Comparison of ENCODE assay signal across 29 cellular contexts in genomic region chr1:111512132-111512874, GRCh38. TPM values are rescaled to one million over a fixed set of nuclear protein-coding genes. Genes with fewer than 3 reads are reported as not detected.
DNase-seq lines count a peak whose midpoint lies in the region; TF ChIP-seq lines count a peak whose summit lies in the region.
"Had no signal": no experiment of that assay in that cellular context is flagged by ENCODE, and none has a peak within 500 bp of the region (broad histone marks: within the 10 kb centered on the region; RNA-seq: fewer than 3 reads in every experiment).

No MANE protein-coding gene starts in this region.

- H3K9ac ChIP-seq in Loucy (ENCODE audit: low read depth, low read length, poor library complexity, severe bottlenecking) = peak overlapping the region; percentile 83
- no peak overlapping the region for H3K9ac ChIP-seq in endodermal cell (ENCODE audit: extremely low read depth, low read length, poor library complexity, severe bottlenecking)

- no peaks in the 10 kb centered on the region for H3K36me3 ChIP-seq in Loucy (ENCODE audit: insufficient read depth, low read length)
- no peaks in the 10 kb centered on the region for H3K36me3 ChIP-seq in ascending aorta
- no peaks in the 10 kb centered on the region for H3K36me3 ChIP-seq in endodermal cell (ENCODE audit: control insufficient read depth, insufficient read depth, low read length)
- H3K36me3 ChIP-seq: spleen, thoracic aorta had no signal

- H3K36me3 Mint-ChIP-seq in activated naive CD4-positive, alpha-beta T cell treated with anti-CD3 and anti-CD28 coated beads, Interleukin-2, amount 50 U/mL, for 24 hours = no peaks in the 10 kb centered on the region
- no peaks in the 10 kb centered on the region for H3K36me3 Mint-ChIP-seq in activated naive CD4-positive, alpha-beta T cell treated with anti-CD3 and anti-CD28 coated beads for 36 hours (ENCODE audit: low read depth)
- H3K36me3 Mint-ChIP-seq in endodermal cell (ENCODE audit: low read depth) = no peaks in the 10 kb centered on the region
- H3K36me3 Mint-ChIP-seq: activated naive CD4-positive, alpha-beta T cell treated with anti-CD3 and anti-CD28 coated beads, Interleukin-2, amount 50 U/mL, for 72 hours; mesothelial cell of epicardium; natural killer cell had no signal

- H3K9me3 Mint-ChIP-seq in activated naive CD4-positive, alpha-beta T cell treated with anti-CD3 and anti-CD28 coated beads, Interleukin-2, amount 50 U/mL, for 24 hours = no peaks in the 10 kb centered on the region
- H3K9me3 Mint-ChIP-seq in activated naive CD4-positive, alpha-beta T cell treated with anti-CD3 and anti-CD28 coated beads for 36 hours = no peaks in the 10 kb centered on the region
- no peaks in the 10 kb centered on the region for H3K9me3 Mint-ChIP-seq in endodermal cell
- H3K9me3 Mint-ChIP-seq: activated naive CD4-positive, alpha-beta T cell treated with anti-CD3 and anti-CD28 coated beads, Interleukin-2, amount 50 U/mL, for 72 hours; activated T-cell treated with anti-CD3 and anti-CD28 coated beads, Interleukin-2, amount 50 U/mL, for 24 hours; mesothelial cell of epicardium; natural killer cell had no signal

- peaks cover 14% of the 10 kb centered on the region for H3F3A ChIP-seq in Loucy (ENCODE audit: low read depth)

- no peaks in the 10 kb centered on the region for H3K9me2 ChIP-seq in Loucy (replicated peaks; ENCODE audit: low read depth, low read length)

- peaks cover 18% of the 10 kb centered on the region; the same call in 1 of the 2 replicates for H3K79me2 ChIP-seq in Loucy (ENCODE audit: insufficient read depth, low read length)

- no peak for TF ChIP-seq CTCF in Loucy (conservative IDR thresholded peaks at IDR 0.05; ENCODE audit: low read length)
- TF ChIP-seq CTCF in ascending aorta (IDR thresholded peaks at IDR 0.05) = no peak
- TF ChIP-seq CTCF in endodermal cell (conservative IDR thresholded peaks at IDR 0.05) = no peak

- intact Hi-C loops in activated naive CD4-positive, alpha-beta T cell treated with anti-CD3 and anti-CD28 coated beads for 36 hours (cut with micrococcal nuclease) = no loop called here
- intact Hi-C loops in ascending aorta (cut with DNase I) = no loop called here

- H3K4me3 ChIP-seq in Loucy (ENCODE audit: low read length, poor library complexity, severe bottlenecking) (peak overlapping the region; percentile 76), ascending aorta (no peak overlapping the region), endodermal cell (ENCODE audit: low read length) (no peak overlapping the region)
- H3K4me3 ChIP-seq: spleen, thoracic aorta had no signal

- DNase-seq in activated naive CD4-positive, alpha-beta T cell treated with anti-CD3 and anti-CD28 coated beads for 36 hours = no peak
- no peak for DNase-seq in ascending aorta (ENCODE audit: low spot score in 2 of 2)
- no peak for DNase-seq in substantia nigra (lab: John Stamatoyannopoulos, UW)
- no peak for DNase-seq in endodermal cell
- DNase-seq in NCI-H446 treated with DMSO at 0.1 percent for 48 hours (lab: John Stamatoyannopoulos, UW) = no peak
- DNase-seq in OCI-M2 (lab: John Stamatoyannopoulos, UW; ENCODE audit: unreplicated experiment) = no peak
- DNase-seq: activated T-cell treated with anti-CD3 and anti-CD28 coated beads, Interleukin-2, amount 50 U/mL, for 24 hours; C1 segment of cervical spinal cord; effector CD4-positive, alpha-beta T cell; foreskin melanocyte; hippocampal formation; natural killer cell; NCI-H187 treated with DMSO at 0.1 percent for 48 hours; NCI-H2227 treated with DMSO at 0.1 percent for 48 hours; NCI-H82; spleen; stimulated activated CD4-positive, alpha-beta T cell treated with anti-CD3 and anti-CD28 coated beads, Interleukin-4, amount 100 ng/mL, for 1 hour; T-helper 9 cell had no signal

- H3K27me3 ChIP-seq in Loucy (ENCODE audit: insufficient read depth, low read length, poor library complexity, severe bottlenecking) (no peaks in the 10 kb centered on the region), ascending aorta (no peaks in the 10 kb centered on the region), endodermal cell (ENCODE audit: control insufficient read depth, insufficient read depth, low read length, poor library complexity, severe bottlenecking) (peaks cover 7% of the 10 kb centered on the region)
- H3K27me3 ChIP-seq: spleen had no signal

- H3K4me1 ChIP-seq in Loucy (ENCODE audit: insufficient read depth, low read length, poor library complexity, severe bottlenecking) (peaks cover 65% of the 10 kb centered on the region), ascending aorta (peaks cover 6 to 45% of the 10 kb centered on the region in 2 donors), endodermal cell (ENCODE audit: control insufficient read depth, insufficient read depth, low read length) (peaks cover 8% of the 10 kb centered on the region)

- peak overlapping the region; percentile 26 for H3K27ac Mint-ChIP-seq in activated naive CD4-positive, alpha-beta T cell treated with anti-CD3 and anti-CD28 coated beads, Interleukin-2, amount 50 U/mL, for 24 hours
- no peak overlapping the region for H3K27ac Mint-ChIP-seq in activated naive CD4-positive, alpha-beta T cell treated with anti-CD3 and anti-CD28 coated beads for 36 hours
- H3K27ac Mint-ChIP-seq in endodermal cell = no peak overlapping the region
- H3K27ac Mint-ChIP-seq: activated naive CD4-positive, alpha-beta T cell treated with anti-CD3 and anti-CD28 coated beads, Interleukin-2, amount 50 U/mL, for 72 hours; activated T-cell treated with anti-CD3 and anti-CD28 coated beads, Interleukin-2, amount 50 U/mL, for 24 hours; mesothelial cell of epicardium; natural killer cell had no signal

- H3K4me2 ChIP-seq in Loucy (ENCODE audit: low read depth, low read length, poor library complexity, severe bottlenecking) = peak overlapping the region; percentile 85

- H3K27ac ChIP-seq in ascending aorta = peak overlapping the region; percentile 7 to 10
- H3K27ac ChIP-seq in substantia nigra (ENCODE audit: low read depth, low read length, poor library complexity, severe bottlenecking) = peak overlapping the region; percentile 50
- no peak overlapping the region for H3K27ac ChIP-seq in endodermal cell (ENCODE audit: low read depth, low read length)

- H4K20me1 ChIP-seq in Loucy (ENCODE audit: insufficient read depth, low read length, poor library complexity, severe bottlenecking) = no peaks in the 10 kb centered on the region

- no peaks in the 10 kb centered on the region for H3K27me3 Mint-ChIP-seq in activated naive CD4-positive, alpha-beta T cell treated with anti-CD3 and anti-CD28 coated beads, Interleukin-2, amount 50 U/mL, for 24 hours
- peaks cover 2% of the 10 kb centered on the region for H3K27me3 Mint-ChIP-seq in activated naive CD4-positive, alpha-beta T cell treated with anti-CD3 and anti-CD28 coated beads for 36 hours (ENCODE audit: low read depth)
- H3K27me3 Mint-ChIP-seq in endodermal cell (ENCODE audit: insufficient read depth) = peaks cover 23% of the 10 kb centered on the region
- H3K27me3 Mint-ChIP-seq: activated T-cell treated with anti-CD3 and anti-CD28 coated beads, Interleukin-2, amount 50 U/mL, for 24 hours had no signal

- H2AFZ ChIP-seq in Loucy (ENCODE audit: low read length) = no peak overlapping the region

- 89 to 100% methylated on average over 4 to 5 of the region's 5 CpGs for WGBS in endodermal cell (ENCODE audit: insufficient coverage in 1 of 2, insufficient read length in 1 of 2), 2 experiments

- CTCF ChIA-PET in activated naive CD4-positive, alpha-beta T cell treated with anti-CD3 and anti-CD28 coated beads for 36 hours (lab: Charles Lee) = interaction anchor here (0.7 to 1.1 kb wide), 3 partner anchors 87 to 235 kb away, joined by 3 read pairs; no protein-coding TSS in a partner anchor

- no peak overlapping the region for H3K4me3 Mint-ChIP-seq in activated naive CD4-positive, alpha-beta T cell treated with anti-CD3 and anti-CD28 coated beads, Interleukin-2, amount 50 U/mL, for 24 hours
- no peak overlapping the region for H3K4me3 Mint-ChIP-seq in activated naive CD4-positive, alpha-beta T cell treated with anti-CD3 and anti-CD28 coated beads for 36 hours
- H3K4me3 Mint-ChIP-seq in endodermal cell = no peak overlapping the region
- H3K4me3 Mint-ChIP-seq: activated T-cell treated with anti-CD3 and anti-CD28 coated beads, Interleukin-2, amount 50 U/mL, for 24 hours; mesothelial cell of epicardium; natural killer cell had no signal

- H3K9me3 ChIP-seq in Loucy (ENCODE audit: insufficient read depth, low read depth, low read length) (no peaks in the 10 kb centered on the region), ascending aorta (no peaks in the 10 kb centered on the region), endodermal cell (ENCODE audit: control insufficient read depth, low read length) (no peaks in the 10 kb centered on the region)
- H3K9me3 ChIP-seq: spleen, thoracic aorta had no signal

- peaks cover 36% of the 10 kb centered on the region for H3K4me1 Mint-ChIP-seq in activated naive CD4-positive, alpha-beta T cell treated with anti-CD3 and anti-CD28 coated beads, Interleukin-2, amount 50 U/mL, for 24 hours
- peaks cover 40% of the 10 kb centered on the region for H3K4me1 Mint-ChIP-seq in activated naive CD4-positive, alpha-beta T cell treated with anti-CD3 and anti-CD28 coated beads for 36 hours (ENCODE audit: low read depth)
- peaks cover 18% of the 10 kb centered on the region for H3K4me1 Mint-ChIP-seq in endodermal cell

RNA-seq across cellular contexts. Expression of gene ADORA3, which starts 8.9 kb away (rescaled TPM):
- not detected for total RNA-seq in activated naive CD4-positive, alpha-beta T cell treated with anti-CD3 and anti-CD28 coated beads for 36 hours
- total RNA-seq in ascending aorta (3.6 TPM), endodermal cell (not detected)
- not detected for polyA plus RNA-seq in endodermal cell (2013, experiment 1 of 2)
- polyA plus RNA-seq in endodermal cell (2013, experiment 2 of 2) = not detected
- total RNA-seq: activated CD8-positive, alpha-beta memory T cell treated with anti-CD3 and anti-CD28 coated beads for 36 hours; LHCN-M2; mesothelial cell of epicardium; osteoblast; renal cortical epithelial cell had no signal
- polyA plus RNA-seq: AG04450 had no signal

RNA-seq across cellular contexts. Expression of gene TMIGD3, which starts 8.9 kb away (rescaled TPM):
- total RNA-seq in activated naive CD4-positive, alpha-beta T cell treated with anti-CD3 and anti-CD28 coated beads for 36 hours = not detected
- total RNA-seq in ascending aorta (2.4 TPM), endodermal cell (not detected)
- polyA plus RNA-seq in endodermal cell (2013, experiment 1 of 2) = not detected
- not detected for polyA plus RNA-seq in endodermal cell (2013, experiment 2 of 2)
- total RNA-seq: activated naive CD4-positive, alpha-beta T cell treated with anti-CD3 and anti-CD28 coated beads, Interleukin-2, amount 50 U/mL, for 72 hours; LHCN-M2; mesothelial cell of epicardium; OCI-LY7; osteoblast; renal cortical epithelial cell had no signal
- polyA plus RNA-seq: AG04450 had no signal

RNA-seq across cellular contexts. Expression of gene C1orf162, which starts 38.5 kb away (rescaled TPM):
- total RNA-seq in activated naive CD4-positive, alpha-beta T cell treated with anti-CD3 and anti-CD28 coated beads for 36 hours = 1 to 10 TPM; 6.4 to 8.2 TPM
- total RNA-seq in ascending aorta (18.9 TPM), endodermal cell (under 1 TPM; 0.26 to 0.60 TPM)
- 0.93 TPM for polyA plus RNA-seq in endodermal cell (2013, experiment 1 of 2)
- 0.95 TPM for polyA plus RNA-seq in endodermal cell (2013, experiment 2 of 2)

Comparison
In these comparisons a context has a peak if more than half of its experiments do, and no peak if none do; other contexts are left out.
1. RNA of gene C1orf162, which starts 38.5 kb away (total RNA-seq): 18.9 TPM in ascending aorta (single experiment) and 6.4 to 8.2 TPM in activated naive CD4-positive, alpha-beta T cell treated with anti-CD3 and anti-CD28 coated beads for 36 hours; 0.26 to 0.60 TPM in endodermal cell; every median in the first group is over 4 times any median in the second.